11 cellular contexts compared by ENCODE assay signal in the genomic region with DNA sequence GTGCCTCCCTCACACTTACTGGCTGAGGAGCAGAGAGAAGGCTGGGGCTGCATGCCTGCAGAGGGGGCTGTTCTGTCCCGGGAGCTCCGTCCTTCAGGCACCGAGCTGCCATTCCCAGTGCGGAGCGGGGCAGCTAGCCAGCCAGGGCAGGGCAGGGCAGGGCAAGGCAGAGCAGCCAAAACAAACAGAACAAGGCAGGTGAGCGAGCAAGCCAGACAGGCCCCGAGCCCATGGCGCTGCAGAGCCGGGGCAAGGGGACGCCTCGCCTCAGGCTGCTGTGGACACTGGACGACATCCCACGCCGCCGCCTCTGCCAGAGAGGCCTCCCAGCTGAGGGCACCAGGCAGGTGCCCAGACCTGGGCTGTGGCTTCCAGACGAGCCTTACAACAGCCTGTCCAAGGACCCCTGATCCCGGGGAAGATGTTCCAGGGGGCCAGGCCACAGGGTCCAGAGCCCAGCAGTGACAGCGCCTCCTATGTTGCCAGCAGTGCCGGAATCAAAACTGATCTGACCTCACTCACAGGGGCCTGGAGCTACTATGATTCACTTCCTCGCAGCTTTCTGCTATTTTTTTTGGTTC. TPM values are rescaled to one million over a fixed set of nuclear protein-coding genes. Genes with fewer than 3 reads are reported as not detected.
A peak's percentile ranks its signal among the peaks of the same experiment; 100 is the strongest.
DNase-seq lines count a peak whose midpoint lies in the region; ATAC-seq and TF ChIP-seq lines count a peak whose summit lies in the region.
"Had no signal": no experiment of that assay in that cellular context is flagged by ENCODE, and none has a peak within 500 bp of the region (broad histone marks: within the 10 kb centered on the region; RNA-seq: fewer than 3 reads in every experiment).

No MANE protein-coding gene starts in this region.

- H3K36me3 Mint-ChIP-seq in chondrocyte (ENCODE audit: low read depth), result peaks cover 12% of the 10 kb centered on the region
- H3K36me3 Mint-ChIP-seq: activated naive CD4-positive, alpha-beta T cell treated with anti-CD3 and anti-CD28 coated beads, Interleukin-2, amount 50 U/mL, for 72 hours had no signal

- no peaks in the 10 kb centered on the region for H3K27me3 ChIP-seq in kidney epithelial cell (ENCODE audit: control insufficient read depth, insufficient read depth, low read length)
- H3K27me3 ChIP-seq in spleen (replicated peaks in 1 of 7), result no peaks in the 10 kb centered on the region

- H3K9me3 Mint-ChIP-seq in chondrocyte (ENCODE audit: low read depth), result no peaks in the 10 kb centered on the region
- H3K9me3 Mint-ChIP-seq: activated naive CD4-positive, alpha-beta T cell treated with anti-CD3 and anti-CD28 coated beads, Interleukin-2, amount 50 U/mL, for 72 hours had no signal

- H3K9me3 ChIP-seq in spleen, result no peaks in the 10 kb centered on the region

- H3K27ac ChIP-seq in spleen, result peak overlapping the region in 5 of 8 donors; percentile 15 to 81 (median 73)

- no peak for ATAC-seq in GM21367 (IDR thresholded peaks at IDR 0.05; ENCODE audit: unreplicated experiment)
- ATAC-seq in GM21737 (IDR thresholded peaks at IDR 0.05; ENCODE audit: unreplicated experiment), result no peak

- H3K4me3 Mint-ChIP-seq in chondrocyte (ENCODE audit: unreplicated experiment), result no peak overlapping the region

- peaks cover 15% of the 10 kb centered on the region for H3K4me1 Mint-ChIP-seq in chondrocyte (ENCODE audit: low read depth)

- WGBS in spleen, 5 donors, result 89 to 93% (median 90%) methylated on average over 9 to 20 of the region's 20 CpGs

- TF ChIP-seq CTCF in chondrocyte (IDR thresholded peaks at IDR 0.05) (peak; percentile 13), kidney epithelial cell (IDR thresholded peaks at IDR 0.05; ENCODE audit: insufficient read depth, low read length, poor library complexity, severe bottlenecking) (peak; percentile 9), spleen (IDR thresholded peaks at IDR 0.05 in 8 of 11, conservative IDR thresholded peaks at IDR 0.05 in 3 of 11) (no peak)

- H3K27me3 Mint-ChIP-seq in chondrocyte (ENCODE audit: low read depth), result no peaks in the 10 kb centered on the region

- no peak overlapping the region for H3K27ac Mint-ChIP-seq in chondrocyte (ENCODE audit: unreplicated experiment)

- peak; percentile 38 for DNase-seq in HT1080 (ENCODE audit: low read depth)
- no peak for DNase-seq in chondrocyte (ENCODE audit: low spot score)
- no peak for DNase-seq in kidney epithelial cell (ENCODE audit: low read depth)
- peak; percentile 78 for DNase-seq in spleen
- no peak for DNase-seq in NOMO-1 treated with DMSO at 0.1 percent for 48 hours (lab: John Stamatoyannopoulos, UW; ENCODE audit: unreplicated experiment)
- DNase-seq in RKO (ENCODE audit: low spot score), result no peak
- DNase-seq: foreskin melanocyte; NK-92 treated with Interleukin-12 subunit alpha and Interleukin-12 subunit beta, amount 100 ng/mL, for 24 hours had no signal

- H3K36me3 ChIP-seq in kidney epithelial cell (ENCODE audit: control insufficient read depth, insufficient read depth, low read length), result peaks cover 1% of the 10 kb centered on the region
- peaks cover 0 to 97% (median 63%) of the 10 kb centered on the region in 6 donors for H3K36me3 ChIP-seq in spleen

- no peak for TF ChIP-seq POLR2A in spleen (IDR thresholded peaks at IDR 0.05)

- H3K4me3 ChIP-seq in kidney epithelial cell (ENCODE audit: low read depth, low read length) (no peak overlapping the region), spleen (no peak overlapping the region)

- H3K4me1 ChIP-seq in spleen, result peaks cover 0 to 55% (median 18%) of the 10 kb centered on the region in 6 donors

- intact Hi-C loops in spleen (cut with DNase I; ENCODE audit: low total_unique reads), result no loop called here

RNA-seq across cellular contexts. Expression of a gene that starts 8.2 kb away (rescaled TPM):
- 23.1 and 28.7 TPM in 2 replicates for total RNA-seq in HT1080 (2014; rRNA removed; shearing (Covaris generic))
- 22.9 and 26.3 TPM in 2 replicates for polyA plus RNA-seq in HT1080 (2015; cell fraction: cytosol; rRNA removed)
- polyA plus RNA-seq in HT1080 (2015; cell fraction: nucleus; rRNA removed), result 42.3 and 43.3 TPM in 2 replicates
- total RNA-seq in chondrocyte (24.4 to 29.0 TPM (median 27.3 TPM) in 3 replicates), kidney epithelial cell (30.1 and 35.5 TPM in 2 replicates), spleen (100 to 1,000 TPM in 5 of 7 donors, 10 to 100 TPM in 2; 84.6 to 159 (median 117) TPM)
- 10 to 100 TPM; 10.9 to 21.7 (median 12.3) TPM for polyA plus RNA-seq in spleen

RNA-seq across cellular contexts. Expression of a gene that starts 34.2 kb away (rescaled TPM):
- total RNA-seq in HT1080 (2014; rRNA removed; shearing (Covaris generic)), result 51.0 and 51.9 TPM in 2 replicates
- 20.3 and 29.9 TPM in 2 replicates for polyA plus RNA-seq in HT1080 (2015; cell fraction: cytosol; rRNA removed)
- polyA plus RNA-seq in HT1080 (2015; cell fraction: nucleus; rRNA removed), result 185 and 210 TPM in 2 replicates
- total RNA-seq in chondrocyte, result 102 to 124 TPM (median 117 TPM) in 3 replicates
- total RNA-seq in kidney epithelial cell, result 66.7 and 90.8 TPM in 2 replicates
- total RNA-seq in spleen, result 100 to 1,000 TPM in 6 of 7 donors, 10 to 100 TPM in 1; 97.0 to 141 (median 129) TPM
- polyA plus RNA-seq in spleen, result 100 to 1,000 TPM in 2 of 3 donors, 10 to 100 TPM in 1; 51.5 to 109 (median 101) TPM

RNA-seq across cellular contexts. Expression of a gene that starts 37.8 kb away (rescaled TPM):
- 89.6 and 110 TPM in 2 replicates for total RNA-seq in HT1080 (2014; rRNA removed; shearing (Covaris generic))
- polyA plus RNA-seq in HT1080 (2015; cell fraction: cytosol; rRNA removed), result 51.6 and 59.5 TPM in 2 replicates
- 25.3 and 31.6 TPM in 2 replicates for polyA plus RNA-seq in HT1080 (2015; cell fraction: nucleus; rRNA removed)
- total RNA-seq in chondrocyte (14.8 to 27.5 TPM (median 17.4 TPM) in 3 replicates), kidney epithelial cell (41.8 and 46.8 TPM in 2 replicates), spleen (10 to 100 TPM; 14.6 to 31.6 (median 18.3) TPM)
- polyA plus RNA-seq in spleen, result 10 to 100 TPM; 57.9 to 75.9 (median 73.1) TPM

RNA-seq across cellular contexts. Expression of a gene that starts 54.8 kb away (rescaled TPM):
- 27.5 and 32.4 TPM in 2 replicates for total RNA-seq in HT1080 (2014; rRNA removed; shearing (Covaris generic))
- polyA plus RNA-seq in HT1080 (2015; cell fraction: cytosol; rRNA removed), result 27.8 and 34.2 TPM in 2 replicates
- polyA plus RNA-seq in HT1080 (2015; cell fraction: nucleus; rRNA removed), result 62.4 and 65.4 TPM in 2 replicates
- 30.5 to 31.7 TPM (median 30.5 TPM) in 3 replicates for total RNA-seq in chondrocyte
- total RNA-seq in kidney epithelial cell, result 12.7 and 18.8 TPM in 2 replicates
- total RNA-seq in spleen, result 10 to 100 TPM; 32.7 to 55.2 (median 45.8) TPM
- 10 to 100 TPM; 10.4 to 18.0 (median 17.1) TPM for polyA plus RNA-seq in spleen

Comparison
In these comparisons a context has a peak if more than half of its experiments do, and no peak if none do; other contexts are left out.
1. DNase-seq: peak in HT1080 (single experiment) and spleen (single experiment); none in chondrocyte (single experiment), kidney epithelial cell (single experiment), NOMO-1 treated with DMSO at 0.1 percent for 48 hours (single experiment) and RKO (single experiment).
2. CTCF ChIP-seq: peak in chondrocyte (single experiment) and kidney epithelial cell (single experiment); none in spleen (0 of 11).